ENCODE assay signal across 8 cellular contexts in genomic region chr11:72831521-72832300, GRCh38. TPM values are rescaled to one million over a fixed set of nuclear protein-coding genes. Genes with fewer than 3 reads are reported as not detected.
DNase-seq lines count a peak whose midpoint lies in the region; ATAC-seq, FAIRE-seq and TF ChIP-seq lines count a peak whose summit lies in the region.

No MANE protein-coding gene starts in this region.

- H3K36me3 ChIP-seq in OCI-LY1 (ENCODE audit: insufficient read depth, low read length) (peaks cover 27% of the 10 kb centered on the region), neural cell (ENCODE audit: insufficient read depth, low read length) (no peaks in the 10 kb centered on the region)

- H3F3A ChIP-seq in OCI-LY1 (ENCODE audit: insufficient read depth, low read length) (no peaks in the 10 kb centered on the region), neural cell (ENCODE audit: insufficient read depth, low read length, poor library complexity, severe bottlenecking) (no peaks in the 10 kb centered on the region)

- H3K9me2 ChIP-seq in OCI-LY1 (ENCODE audit: low read depth, low read length), result no peaks in the 10 kb centered on the region
- no peaks in the 10 kb centered on the region for H3K9me2 ChIP-seq in neural cell (ENCODE audit: insufficient read depth, low read length)

- DNase-seq in DMS153 (lab: John Stamatoyannopoulos, UW) (peak; percentile 36), activated T-helper 1 cell treated with Interleukin-2 at 50 U/mL for 16 hours (ENCODE audit: low read depth) (peak; percentile 24), fibroblast of peridontal ligament (ENCODE audit: extremely low read depth) (peak; percentile 78), urothelium cell line (ENCODE audit: low spot score) (peak; percentile 76)

- no peak overlapping the region for H3K4me3 ChIP-seq in OCI-LY1 (ENCODE audit: low read depth, low read length, poor library complexity, severe bottlenecking)
- no peak overlapping the region for H3K4me3 ChIP-seq in neural cell (ENCODE audit: low read length)

- peak overlapping the region; percentile 38 for H3K27ac ChIP-seq in OCI-LY1 (ENCODE audit: low read depth, low read length, poor library complexity, severe bottlenecking)
- H3K27ac ChIP-seq in neural cell (ENCODE audit: low read length), result no peak overlapping the region

- H2AFZ ChIP-seq in OCI-LY1 (ENCODE audit: low read length), result no peak overlapping the region
- no peak overlapping the region for H2AFZ ChIP-seq in neural cell (ENCODE audit: low read depth, low read length)

- H3K79me2 ChIP-seq in OCI-LY1 (ENCODE audit: insufficient read depth, low read length) (no peaks in the 10 kb centered on the region), neural cell (replicated peaks; ENCODE audit: insufficient read depth, low read length) (no peaks in the 10 kb centered on the region)

- H3K4me2 ChIP-seq in OCI-LY1 (ENCODE audit: low read length), result no peak overlapping the region
- H3K4me2 ChIP-seq in neural cell (ENCODE audit: low read length), result no peak overlapping the region

- H4K20me1 ChIP-seq in OCI-LY1 (ENCODE audit: insufficient read depth, low read length) (no peaks in the 10 kb centered on the region), neural cell (ENCODE audit: insufficient read depth) (no peaks in the 10 kb centered on the region)

- TF ChIP-seq EP300 in Ishikawa (IDR thresholded peaks at IDR 0.05; ENCODE audit: borderline replicate concordance) (no peak), neural cell (conservative IDR thresholded peaks at IDR 0.05; ENCODE audit: poor library complexity, severe bottlenecking) (no peak)

- FAIRE-seq in urothelium cell line (lab: Jason Lieb, UNC), result peak; percentile 58

- H3K4me1 ChIP-seq in OCI-LY1 (ENCODE audit: insufficient read depth, low read length, severe bottlenecking), result no peaks in the 10 kb centered on the region

- H3K9ac ChIP-seq in OCI-LY1 (ENCODE audit: low read length) (no peak overlapping the region), neural cell (ENCODE audit: low read length) (no peak overlapping the region)

- H3K9me3 ChIP-seq in OCI-LY1 (ENCODE audit: low read length) (no peaks in the 10 kb centered on the region), neural cell (ENCODE audit: low read length) (no peaks in the 10 kb centered on the region)

- H3K27me3 ChIP-seq in OCI-LY1 (ENCODE audit: insufficient read depth, low read length) (no peaks in the 10 kb centered on the region), neural cell (ENCODE audit: insufficient read depth, low read depth, low read length) (no peaks in the 10 kb centered on the region)

- TF ChIP-seq RAD21 in Ishikawa (IDR thresholded peaks at IDR 0.05; ENCODE audit: low read depth) (peak; percentile 98), neural cell (conservative IDR thresholded peaks at IDR 0.05) (peak; percentile 93)

- TF ChIP-seq CTCF in OCI-LY1 (IDR thresholded peaks at IDR 0.05; ENCODE audit: low read length) (peak; percentile 95), neural cell (IDR thresholded peaks at IDR 0.05; ENCODE audit: poor library complexity, severe bottlenecking) (peak; percentile 94)

- ATAC-seq in HG03565 (IDR thresholded peaks at IDR 0.05; ENCODE audit: unreplicated experiment), result no peak

TF ChIP-seq in Ishikawa, 13 proteins besides CTCF, POLR2A, EP300 and RAD21:
- TF ChIP-seq CREB1 (IDR thresholded peaks at IDR 0.05; ENCODE audit: low read depth) (no peak), MAX (IDR thresholded peaks at IDR 0.05) (peak; percentile 54), USF1 (IDR thresholded peaks at IDR 0.05) (no peak), EGR1 (IDR thresholded peaks at IDR 0.05) (no peak), ZBTB7A (IDR thresholded peaks at IDR 0.05; ENCODE audit: low read depth) (no peak)

TF ChIP-seq in neural cell, 6 proteins besides CTCF, POLR2A, EP300 and RAD21:
- TF ChIP-seq REST (IDR thresholded peaks at IDR 0.05; ENCODE audit: borderline replicate concordance) (no peak), SMC3 (conservative IDR thresholded peaks at IDR 0.05; ENCODE audit: poor library complexity) (peak; percentile 97), TAF1 (IDR thresholded peaks at IDR 0.05; ENCODE audit: low read depth) (no peak), MXI1 (conservative IDR thresholded peaks at IDR 0.05; ENCODE audit: poor library complexity, severe bottlenecking) (peak; percentile 50), POLR2AphosphoS5 (IDR thresholded peaks at IDR 0.05) (peak; percentile 13)

RNA-seq across cellular contexts. Expression of gene ATG16L2, which starts 17.5 kb away (rescaled TPM):
- 9.4 and 10.6 TPM in 2 replicates for polyA plus RNA-seq in neural cell
- polyA minus RNA-seq in neural cell, result 3.2 and 6.3 TPM in 2 replicates

RNA-seq across cellular contexts. Expression of gene STARD10, which starts 37.9 kb away (rescaled TPM):
- 24.1 and 29.0 TPM in 2 replicates for polyA plus RNA-seq in neural cell
- 22.2 and 22.3 TPM in 2 replicates for polyA minus RNA-seq in neural cell

Comparison
In these comparisons a context has a peak if more than half of its experiments do, and no peak if none do; other contexts are left out.
1. DNase-seq: peak in every context shown above with its lines; median percentile 78 in fibroblast of peridontal ligament; 76 in urothelium cell line; 36 in DMS153; 24 in activated T-helper 1 cell treated with Interleukin-2 at 50 U/mL for 16 hours.